Comparison of ENCODE assay signal across 32 cellular contexts in genomic region chr21:39601194-39601940, GRCh38. TPM values are rescaled to one million over a fixed set of nuclear protein-coding genes. Genes with fewer than 3 reads are reported as not detected.
A peak's percentile ranks its signal among the peaks of the same experiment; 100 is the strongest.
DNase-seq lines count a peak whose midpoint lies in the region; ATAC-seq, FAIRE-seq and TF ChIP-seq lines count a peak whose summit lies in the region.
"Had no signal": no experiment of that assay in that cellular context is flagged by ENCODE, and none has a peak within 500 bp of the region (broad histone marks: within the 10 kb centered on the region; RNA-seq: fewer than 3 reads in every experiment).

No MANE protein-coding gene starts in this region.

- no peaks in the 10 kb centered on the region for H4K20me1 ChIP-seq in HepG2 (ENCODE audit: insufficient read depth, low read length)

- WGBS in HepG2 (ENCODE audit: low lambda C conversion rate) = 34% methylated on average over 17 of the region's 17 CpGs
- WGBS in right lobe of liver (ENCODE audit: insufficient coverage, low coverage, low lambda C conversion rate, missing lambda C conversion rate) = 34% methylated on average over 15 of the region's 17 CpGs

- no peak for TF ChIP-seq EP300 in HepG2 (IDR thresholded peaks at IDR 0.05; ENCODE audit: low read depth in 2 of 2, low read length in 2 of 2)
- TF ChIP-seq EP300 in HepG2 (CRISPR knock-in tag; IDR thresholded peaks at IDR 0.05; ENCODE audit: borderline replicate concordance) = no peak

- no peak overlapping the region for H2AFZ ChIP-seq in HepG2 (ENCODE audit: low read length)

- no TSS peak for BruUV-seq in HepG2 (replicated peaks; lab: Mats Ljungman, UMichigan)

- H3K27me3 ChIP-seq in HepG2 (ENCODE audit: control insufficient read depth in 1 of 2, insufficient read depth in 2 of 2, low read length in 2 of 2) (0 out of 5 replicates have a peak, but pooled peaks cover 0 to 9% of the 10 kb centered on the region in 2 experiments), right lobe of liver (no peaks in the 10 kb centered on the region)
- H3K27me3 ChIP-seq in CD4-positive, alpha-beta memory T cell (ENCODE audit: insufficient read depth, low read length) = no peaks in the 10 kb centered on the region
- H3K27me3 ChIP-seq: gastroesophageal sphincter, MG63, testis, uterus had no signal

- H3K4me3 Mint-ChIP-seq in WTC11 = no peak overlapping the region
- no peak overlapping the region for H3K4me3 Mint-ChIP-seq in neural crest cell
- no peak overlapping the region for H3K4me3 Mint-ChIP-seq in CD4-positive, alpha-beta memory T cell
- H3K4me3 Mint-ChIP-seq: activated naive CD4-positive, alpha-beta T cell treated with anti-CD3 and anti-CD28 coated beads for 36 hours; activated T-cell treated with anti-CD3 and anti-CD28 coated beads, Interleukin-2, amount 50 U/mL, for 24 hours; endodermal cell had no signal

- peak; percentile 35; the same call in 1 of the 3 replicates for ATAC-seq in HepG2
- no peak for ATAC-seq in right lobe of liver
- peak; percentile 20 for ATAC-seq in WTC11
- ATAC-seq in GM21526 (IDR thresholded peaks at IDR 0.05; ENCODE audit: low FRiP score, unreplicated experiment) = no peak
- ATAC-seq: gastroesophageal sphincter, GM12878, SK-N-SH treated with all-trans-retinoic acid at 6 μM for 48 hours had no signal

- H3K4me3 ChIP-seq in HepG2 (replicated peaks in 1 of 3; ENCODE audit: insufficient read depth in 1 of 3, low read depth in 2 of 3, low read length in 3 of 3) = no peak overlapping the region
- no peak overlapping the region for H3K4me3 ChIP-seq in right lobe of liver
- H3K4me3 ChIP-seq in CD4-positive, alpha-beta memory T cell (ENCODE audit: low read length in 2 of 2) = no peak overlapping the region
- H3K4me3 ChIP-seq: gastroesophageal sphincter, GM12878, MG63, testis, uterus had no signal

- H3K36me3 ChIP-seq in HepG2 (replicated peaks in 1 of 2; ENCODE audit: control insufficient read depth in 1 of 2, insufficient read depth in 2 of 2, low read length in 2 of 2) (no peaks in the 10 kb centered on the region), right lobe of liver (no peaks in the 10 kb centered on the region)
- H3K36me3 ChIP-seq in CD4-positive, alpha-beta memory T cell (ENCODE audit: insufficient read depth, low read length) = no peaks in the 10 kb centered on the region
- H3K36me3 ChIP-seq: gastroesophageal sphincter, MG63, uterus had no signal

- DNase-seq in HepG2 (ENCODE audit: low spot score) (no peak), right lobe of liver (no peak), WTC11 (ENCODE audit: low spot score) (no peak), neural crest cell (ENCODE audit: low read depth, low spot score) (no peak), NCI-H1417 treated with DMSO at 0.1 percent for 48 hours (lab: John Stamatoyannopoulos, UW) (no peak), NCI-H1930 (lab: John Stamatoyannopoulos, UW) (no peak)
- no peak for DNase-seq in CD4-positive, alpha-beta memory T cell
- DNase-seq: ACHN; activated CD4-positive, alpha-beta T cell treated with anti-CD3 and anti-CD28 coated beads for 48 hours; activated naive CD4-positive, alpha-beta T cell treated with anti-CD3 and anti-CD28 coated beads for 36 hours; activated T-cell treated with anti-CD3 and anti-CD28 coated beads, Interleukin-2, amount 50 U/mL, for 24 hours; amygdala; COR-L47; cortex of kidney; DND-41; endodermal cell; H7; islet precursor cell; MG63; NCI-H524; nucleus accumbens; stimulated activated CD4-positive, alpha-beta T cell treated with anti-CD3 and anti-CD28 coated beads, Interleukin-4, amount 100 ng/mL, for 1 hour; stimulated activated naive CD4-positive, alpha-beta T cell treated with Interleukin-2 at 50 U/mL for 16 hours; T-helper 2 cell; testis; uterus had no signal

- H3K9me3 ChIP-seq in HepG2 (ENCODE audit: low read length) (no peaks in the 10 kb centered on the region), right lobe of liver (no peaks in the 10 kb centered on the region)
- H3K9me3 ChIP-seq in CD4-positive, alpha-beta memory T cell (ENCODE audit: control insufficient read depth in 1 of 2, low read length in 2 of 2) = no peaks in the 10 kb centered on the region
- H3K9me3 ChIP-seq: gastroesophageal sphincter, MG63, testis, uterus had no signal

- no peak for TF ChIP-seq POLR2A in HepG2 (IDR thresholded peaks at IDR 0.05; ENCODE audit: insufficient read depth in 1 of 2, low read depth in 2 of 2, low read length in 2 of 2)
- TF ChIP-seq POLR2A in right lobe of liver (IDR thresholded peaks at IDR 0.05) = no peak

- TF ChIP-seq RAD21 in HepG2 (CRISPR knock-in tag; IDR thresholded peaks at IDR 0.05) = no peak

- CTCF ChIA-PET in HepG2 (lab: Yijun Ruan, JAX; ENCODE audit: low intra/inter-chr PET ratio, low total read pairs) = no interaction called here
- CTCF ChIA-PET in WTC11 (lab: Charles Lee) = interaction anchor here (1.0 to 1.6 kb wide), 4 partner anchors 9 to 572 kb away, joined by 4 to 5 read pairs (median 5); no protein-coding TSS in a partner anchor
- CTCF ChIA-PET in CD4-positive, alpha-beta memory T cell (lab: Charles Lee; ENCODE audit: partially characterized antibody) = no interaction called here

- H3K36me3 Mint-ChIP-seq in WTC11 = peaks cover 29% of the 10 kb centered on the region
- H3K36me3 Mint-ChIP-seq in neural crest cell (ENCODE audit: low read depth) = no peaks in the 10 kb centered on the region
- no peaks in the 10 kb centered on the region for H3K36me3 Mint-ChIP-seq in CD4-positive, alpha-beta memory T cell

- H3K4me1 ChIP-seq in HepG2 (ENCODE audit: insufficient read depth, low read length) (no peaks in the 10 kb centered on the region), right lobe of liver (no peaks in the 10 kb centered on the region)
- no peaks in the 10 kb centered on the region for H3K4me1 ChIP-seq in CD4-positive, alpha-beta memory T cell (ENCODE audit: insufficient read depth, low read length)
- H3K4me1 ChIP-seq: gastroesophageal sphincter, testis, uterus had no signal

- FAIRE-seq in HepG2 (lab: Jason Lieb, UNC) = no peak
- FAIRE-seq: GM12878 had no signal

- no peak overlapping the region for H3K4me2 ChIP-seq in HepG2 (ENCODE audit: low read depth, low read length)

- no peaks in the 10 kb centered on the region for H3K79me2 ChIP-seq in HepG2 (ENCODE audit: insufficient read depth, low read length)

- H3K27ac Mint-ChIP-seq in WTC11 = peak overlapping the region; percentile 61
- peak overlapping the region; percentile 54 for H3K27ac Mint-ChIP-seq in neural crest cell (ENCODE audit: unreplicated experiment)
- no peak overlapping the region for H3K27ac Mint-ChIP-seq in CD4-positive, alpha-beta memory T cell
- H3K27ac Mint-ChIP-seq: activated naive CD4-positive, alpha-beta T cell treated with anti-CD3 and anti-CD28 coated beads for 36 hours; activated T-cell treated with anti-CD3 and anti-CD28 coated beads, Interleukin-2, amount 50 U/mL, for 24 hours; endodermal cell had no signal

- no peaks in the 10 kb centered on the region for H3K27me3 Mint-ChIP-seq in WTC11 (ENCODE audit: low read depth)
- no peaks in the 10 kb centered on the region for H3K27me3 Mint-ChIP-seq in neural crest cell (ENCODE audit: low read depth)
- H3K27me3 Mint-ChIP-seq in CD4-positive, alpha-beta memory T cell = peaks cover 2 to 3% of the 10 kb centered on the region in 2 donors

- TF ChIP-seq CTCF in HepG2 (CRISPR knock-in tag; IDR thresholded peaks at IDR 0.05) = no peak
- no peak for TF ChIP-seq CTCF in right lobe of liver (IDR thresholded peaks at IDR 0.05)
- TF ChIP-seq CTCF in WTC11 (IDR thresholded peaks at IDR 0.05) = no peak
- no peak for TF ChIP-seq CTCF in neural crest cell (conservative IDR thresholded peaks at IDR 0.05)

- H3K27ac ChIP-seq in HepG2 (ENCODE audit: extremely low read length, insufficient read depth, low read length) (no peak overlapping the region), right lobe of liver (no peak overlapping the region)
- no peak overlapping the region for H3K27ac ChIP-seq in CD4-positive, alpha-beta memory T cell (ENCODE audit: low read depth, low read length)
- H3K27ac ChIP-seq: gastroesophageal sphincter, testis, uterus had no signal

- no peak overlapping the region for H3K9ac ChIP-seq in HepG2 (ENCODE audit: insufficient read depth, low read depth, low read length)

- intact Hi-C loops in HepG2 (cut with micrococcal nuclease; ENCODE audit: unreplicated experiment) = no loop called here
- intact Hi-C loops in right lobe of liver (cut with DNase I) = no loop called here
- intact Hi-C loops in CD4-positive, alpha-beta memory T cell (cut with micrococcal nuclease) = no loop called here

- POLR2A ChIA-PET in HepG2 (lab: Yijun Ruan, JAX) = no interaction called here
- POLR2A ChIA-PET in WTC11 (lab: Charles Lee) = no interaction called here
- POLR2A ChIA-PET in CD4-positive, alpha-beta memory T cell (lab: Charles Lee; ENCODE audit: partially characterized antibody) = no interaction called here

- in situ Hi-C loops in HepG2 (cut with HindIII; ENCODE audit: extremely low pct_ligation_motif_present, low pct_unique_long_range_greater_than_20kb) = no loop called here

- 0 out of 2 replicates have a peak, but pooled peaks cover 1% of the 10 kb centered on the region for H3K9me3 Mint-ChIP-seq in WTC11
- H3K9me3 Mint-ChIP-seq in neural crest cell = no peaks in the 10 kb centered on the region
- H3K9me3 Mint-ChIP-seq in CD4-positive, alpha-beta memory T cell = peaks cover 0 to 2% (median 0%) of the 10 kb centered on the region in 8 donors
- H3K9me3 Mint-ChIP-seq: activated naive CD4-positive, alpha-beta T cell treated with anti-CD3 and anti-CD28 coated beads for 36 hours; activated T-cell treated with anti-CD3 and anti-CD28 coated beads, Interleukin-2, amount 50 U/mL, for 24 hours; endodermal cell had no signal

- H3K4me1 Mint-ChIP-seq in WTC11 = peaks cover 35% of the 10 kb centered on the region
- peaks cover 22% of the 10 kb centered on the region for H3K4me1 Mint-ChIP-seq in neural crest cell
- H3K4me1 Mint-ChIP-seq in CD4-positive, alpha-beta memory T cell = no peaks in the 10 kb centered on the region

RNA-seq across cellular contexts. Expression of gene B3GALT5, which starts 11.4 kb away (rescaled TPM):
- 0.02 TPM in 1 of 2 replicates, not detected in the other for total RNA-seq in HepG2 (2016; rRNA removed; fragmentation: Illumina TruSeq; extraction: Trizol)
- not detected in 2 replicates for total RNA-seq in HepG2 (2016; cell fraction: cytosol; rRNA removed; fragmentation: Illumina TruSeq; extraction: Trizol; ENCODE audit: low read depth)
- total RNA-seq in HepG2 (2016; cell fraction: insoluble cytoplasmic fraction; rRNA removed; fragmentation: Illumina TruSeq; extraction: Trizol) = not detected in 2 replicates
- total RNA-seq in HepG2 (2016; cell fraction: membrane; rRNA removed; fragmentation: Illumina TruSeq; extraction: Trizol) = not detected in 2 replicates
- not detected in 2 replicates for total RNA-seq in HepG2 (2016; cell fraction: nucleus; rRNA removed; fragmentation: Illumina TruSeq; extraction: Trizol)
- under 0.01 and 0.03 TPM in 2 replicates for polyA plus RNA-seq in HepG2 (2011; rRNA removed)
- 0.03 TPM in 1 of 2 replicates, not detected in the other for polyA plus RNA-seq in HepG2 (2011; cell fraction: cytosol; rRNA removed)
- polyA plus RNA-seq in HepG2 (2011; cell fraction: nucleus; rRNA removed) = 0.05 TPM in 1 of 2 replicates, not detected in the other
- polyA plus RNA-seq in HepG2 (2012) = not detected in 2 replicates
- polyA plus RNA-seq in HepG2 (2016; cell fraction: cytosol; fragmentation: Illumina TruSeq; extraction: Trizol; ENCODE audit: low read depth) = not detected in 2 replicates
- polyA plus RNA-seq in HepG2 (2016; cell fraction: insoluble cytoplasmic fraction; fragmentation: Illumina TruSeq; extraction: Trizol; ENCODE audit: low read depth) = not detected in 2 replicates
- not detected in 2 replicates for polyA plus RNA-seq in HepG2 (2016; cell fraction: membrane; fragmentation: Illumina TruSeq; extraction: Trizol; ENCODE audit: low read depth)
- polyA plus RNA-seq in HepG2 (2016; cell fraction: nucleus; fragmentation: Illumina TruSeq; extraction: Trizol; ENCODE audit: insufficient read depth, low read depth) = not detected in 2 replicates
- 0.06 TPM in 1 of 2 replicates, not detected in the other for polyA minus RNA-seq in HepG2 (2011; rRNA and poly(A)+ RNA removed; ENCODE audit: low replicate concordance)
- not detected in 2 replicates for polyA minus RNA-seq in HepG2 (2011; cell fraction: cytosol; rRNA and poly(A)+ RNA removed)
- polyA minus RNA-seq in HepG2 (2011; cell fraction: nucleus; rRNA and poly(A)+ RNA removed) = not detected in 2 replicates
- total RNA-seq in right lobe of liver = under 1 TPM; 0.06 to 0.26 (median 0.09) TPM
- 25.8 to 33.3 TPM (median 32.4 TPM) in 3 replicates for total RNA-seq in WTC11 (2021)
- total RNA-seq in neural crest cell = 1.9 and 2.6 TPM in 2 replicates
- total RNA-seq in CD4-positive, alpha-beta memory T cell = not detected
- not detected for polyA plus RNA-seq in CD4-positive, alpha-beta memory T cell
- total RNA-seq: activated CD8-positive, alpha-beta memory T cell treated with anti-CD3 and anti-CD28 coated beads for 36 hours; activated naive CD4-positive, alpha-beta T cell treated with anti-CD3 and anti-CD28 coated beads for 36 hours; lung microvascular endothelial cell had no signal

Comparison
In these comparisons a context has a peak if more than half of its experiments do, and no peak if none do; other contexts are left out.
1. ATAC-seq: peak in HepG2 (single experiment) and WTC11 (single experiment); none in right lobe of liver (0 of 4) and GM21526 (single experiment).
2. H3K27ac Mint-ChIP-seq: peak in WTC11 (single experiment) and neural crest cell (single experiment); none in CD4-positive, alpha-beta memory T cell (0 of 7).